Comparison of ENCODE assay signal across 1 cellular context in the genomic region with DNA sequence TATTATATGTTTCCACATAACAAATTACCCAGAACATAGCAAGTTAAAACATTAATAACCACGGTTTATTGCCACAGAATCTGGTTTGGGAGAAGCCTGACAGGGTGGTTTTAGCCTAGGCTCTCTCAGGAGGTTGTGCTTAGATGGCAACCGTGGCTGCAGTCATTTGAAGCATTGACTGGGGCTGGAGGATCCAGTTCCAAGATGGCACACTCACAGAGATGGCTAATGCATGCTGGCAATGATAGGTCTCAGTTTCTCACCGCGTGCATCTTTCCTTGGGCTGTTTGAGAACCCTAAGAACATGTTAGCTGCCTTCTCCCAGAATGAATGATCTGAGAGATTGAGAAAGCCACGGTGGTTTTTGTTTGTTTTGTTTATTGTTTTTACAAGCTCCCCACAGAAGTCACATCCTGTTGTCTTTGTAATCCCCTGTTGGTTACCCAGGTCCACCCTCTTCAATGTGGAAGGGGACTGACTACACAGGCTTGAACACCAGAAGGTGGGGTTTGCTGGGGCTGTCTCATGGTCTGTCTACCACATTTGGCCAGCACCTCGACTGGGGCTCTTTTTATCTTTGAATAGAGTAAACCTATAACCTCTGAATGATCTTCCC.
TF ChIP-seq lines count a peak whose summit lies in the region.

No MANE protein-coding gene starts in this region.

TF ChIP-seq in GM12878, 131 proteins besides CTCF, POLR2A, EP300 and RAD21:
- 0 out of 2 replicates have a peak, but pooled peaks have one; percentile 35 for TF ChIP-seq TAF1 (IDR thresholded peaks at IDR 0.05; ENCODE audit: borderline replicate concordance, low read depth, low read length)
- TF ChIP-seq NFXL1 (IDR thresholded peaks at IDR 0.05; ENCODE audit: borderline replicate concordance), result no peak
- TF ChIP-seq HSF1 (IDR thresholded peaks at IDR 0.05; ENCODE audit: low read depth, low read length), result no peak
- TF ChIP-seq EGR1 (IDR thresholded peaks at IDR 0.05; ENCODE audit: borderline replicate concordance in 1 of 2, low read depth in 2 of 2, low read length in 2 of 2), result no peak
- TF ChIP-seq YY1 (IDR thresholded peaks at IDR 0.05; ENCODE audit: low read depth, low read length), result peak; percentile 64; the same call in 1 of the 2 replicates
- no peak for TF ChIP-seq CEBPZ (IDR thresholded peaks at IDR 0.05; ENCODE audit: low read depth, low read length)
- TF ChIP-seq MTA3 (IDR thresholded peaks at IDR 0.05; ENCODE audit: borderline replicate concordance, low read length), result no peak
- peak; percentile 62 for TF ChIP-seq RUNX3 (IDR thresholded peaks at IDR 0.05; ENCODE audit: low read length)
- TF ChIP-seq ASH2L (IDR thresholded peaks at IDR 0.05; ENCODE audit: borderline replicate concordance, low read depth), result no peak
- TF ChIP-seq, protein P1, sequence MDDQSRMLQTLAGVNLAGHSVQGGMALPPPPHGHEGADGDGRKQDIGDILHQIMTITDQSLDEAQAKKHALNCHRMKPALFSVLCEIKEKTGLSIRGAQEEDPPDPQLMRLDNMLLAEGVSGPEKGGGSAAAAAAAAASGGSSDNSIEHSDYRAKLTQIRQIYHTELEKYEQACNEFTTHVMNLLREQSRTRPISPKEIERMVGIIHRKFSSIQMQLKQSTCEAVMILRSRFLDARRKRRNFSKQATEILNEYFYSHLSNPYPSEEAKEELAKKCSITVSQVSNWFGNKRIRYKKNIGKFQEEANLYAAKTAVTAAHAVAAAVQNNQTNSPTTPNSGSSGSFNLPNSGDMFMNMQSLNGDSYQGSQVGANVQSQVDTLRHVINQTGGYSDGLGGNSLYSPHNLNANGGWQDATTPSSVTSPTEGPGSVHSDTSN (IDR thresholded peaks at IDR 0.05; ENCODE audit: insufficient replicate concordance, low read depth, low read length), result no peak
- TF ChIP-seq, protein P2, sequence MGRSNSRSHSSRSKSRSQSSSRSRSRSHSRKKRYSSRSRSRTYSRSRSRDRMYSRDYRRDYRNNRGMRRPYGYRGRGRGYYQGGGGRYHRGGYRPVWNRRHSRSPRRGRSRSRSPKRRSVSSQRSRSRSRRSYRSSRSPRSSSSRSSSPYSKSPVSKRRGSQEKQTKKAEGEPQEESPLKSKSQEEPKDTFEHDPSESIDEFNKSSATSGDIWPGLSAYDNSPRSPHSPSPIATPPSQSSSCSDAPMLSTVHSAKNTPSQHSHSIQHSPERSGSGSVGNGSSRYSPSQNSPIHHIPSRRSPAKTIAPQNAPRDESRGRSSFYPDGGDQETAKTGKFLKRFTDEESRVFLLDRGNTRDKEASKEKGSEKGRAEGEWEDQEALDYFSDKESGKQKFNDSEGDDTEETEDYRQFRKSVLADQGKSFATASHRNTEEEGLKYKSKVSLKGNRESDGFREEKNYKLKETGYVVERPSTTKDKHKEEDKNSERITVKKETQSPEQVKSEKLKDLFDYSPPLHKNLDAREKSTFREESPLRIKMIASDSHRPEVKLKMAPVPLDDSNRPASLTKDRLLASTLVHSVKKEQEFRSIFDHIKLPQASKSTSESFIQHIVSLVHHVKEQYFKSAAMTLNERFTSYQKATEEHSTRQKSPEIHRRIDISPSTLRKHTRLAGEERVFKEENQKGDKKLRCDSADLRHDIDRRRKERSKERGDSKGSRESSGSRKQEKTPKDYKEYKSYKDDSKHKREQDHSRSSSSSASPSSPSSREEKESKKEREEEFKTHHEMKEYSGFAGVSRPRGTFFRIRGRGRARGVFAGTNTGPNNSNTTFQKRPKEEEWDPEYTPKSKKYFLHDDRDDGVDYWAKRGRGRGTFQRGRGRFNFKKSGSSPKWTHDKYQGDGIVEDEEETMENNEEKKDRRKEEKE (IDR thresholded peaks at IDR 0.05), result no peak
- no peak for TF ChIP-seq POU2F2 (IDR thresholded peaks at IDR 0.05; ENCODE audit: borderline replicate concordance, low read depth, low read length)
- TF ChIP-seq NBN (IDR thresholded peaks at IDR 0.05), result no peak
- TF ChIP-seq ZBTB11 (CRISPR knock-in tag; IDR thresholded peaks at IDR 0.05), result no peak
- TF ChIP-seq ZNF622 (IDR thresholded peaks at IDR 0.05), result no peak
- no peak for TF ChIP-seq MYC (IDR thresholded peaks at IDR 0.05; ENCODE audit: insufficient read depth, insufficient read length, insufficient replicate concordance, low read length, severe bottlenecking)
- TF ChIP-seq, protein P3, sequence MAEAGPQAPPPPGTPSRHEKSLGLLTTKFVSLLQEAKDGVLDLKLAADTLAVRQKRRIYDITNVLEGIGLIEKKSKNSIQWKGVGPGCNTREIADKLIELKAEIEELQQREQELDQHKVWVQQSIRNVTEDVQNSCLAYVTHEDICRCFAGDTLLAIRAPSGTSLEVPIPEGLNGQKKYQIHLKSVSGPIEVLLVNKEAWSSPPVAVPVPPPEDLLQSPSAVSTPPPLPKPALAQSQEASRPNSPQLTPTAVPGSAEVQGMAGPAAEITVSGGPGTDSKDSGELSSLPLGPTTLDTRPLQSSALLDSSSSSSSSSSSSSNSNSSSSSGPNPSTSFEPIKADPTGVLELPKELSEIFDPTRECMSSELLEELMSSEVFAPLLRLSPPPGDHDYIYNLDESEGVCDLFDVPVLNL (IDR thresholded peaks at IDR 0.05; ENCODE audit: low read depth, low read length), result no peak
- TF ChIP-seq HDGF (IDR thresholded peaks at IDR 0.05), result no peak
- no peak for TF ChIP-seq SMAD1 (IDR thresholded peaks at IDR 0.05; ENCODE audit: low read depth, partially characterized antibody)
- TF ChIP-seq KAT2A (conservative IDR thresholded peaks at IDR 0.05; ENCODE audit: control insufficient read depth, low read depth, low read length), result no peak
- TF ChIP-seq, protein P4, sequence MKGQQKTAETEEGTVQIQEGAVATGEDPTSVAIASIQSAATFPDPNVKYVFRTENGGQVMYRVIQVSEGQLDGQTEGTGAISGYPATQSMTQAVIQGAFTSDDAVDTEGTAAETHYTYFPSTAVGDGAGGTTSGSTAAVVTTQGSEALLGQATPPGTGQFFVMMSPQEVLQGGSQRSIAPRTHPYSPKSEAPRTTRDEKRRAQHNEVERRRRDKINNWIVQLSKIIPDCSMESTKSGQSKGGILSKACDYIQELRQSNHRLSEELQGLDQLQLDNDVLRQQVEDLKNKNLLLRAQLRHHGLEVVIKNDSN (IDR thresholded peaks at IDR 0.05; ENCODE audit: borderline replicate concordance, extremely low read length, insufficient read depth, low read depth, low read length), result no peak
- TF ChIP-seq BCL11A (IDR thresholded peaks at IDR 0.05; ENCODE audit: low read depth, low read length), result no peak
- no peak for TF ChIP-seq CBX5 (IDR thresholded peaks at IDR 0.05; ENCODE audit: low read depth)
- no peak for TF ChIP-seq HCFC1 (IDR thresholded peaks at IDR 0.05; ENCODE audit: low read length)
